Comparison of ENCODE assay signal across 21 cellular contexts in genomic region chr5:93902288-93902687, GRCh38.
DNase-seq lines count a peak whose midpoint lies in the region; ATAC-seq, FAIRE-seq and TF ChIP-seq lines count a peak whose summit lies in the region.
"Had no signal": no experiment of that assay in that cellular context is flagged by ENCODE, and none has a peak within 500 bp of the region (broad histone marks: within the 10 kb centered on the region; RNA-seq: fewer than 3 reads in every experiment).

No MANE protein-coding gene starts in this region.

- no peak overlapping the region for H3K27ac ChIP-seq in HEK293 (ENCODE audit: extremely low read depth, low read depth, low read length)
- H3K27ac ChIP-seq in OCI-LY7 (ENCODE audit: low read depth, low read length, poor library complexity, severe bottlenecking), result no peak overlapping the region
- H3K27ac ChIP-seq in HepG2 (ENCODE audit: extremely low read length, insufficient read depth, low read length), result peak overlapping the region; percentile 52
- H3K27ac ChIP-seq: SJCRH30 had no signal

- TF ChIP-seq EP300 in HepG2 (IDR thresholded peaks at IDR 0.05; ENCODE audit: low read depth in 2 of 2, low read length in 2 of 2) (no peak), HepG2 (CRISPR knock-in tag; IDR thresholded peaks at IDR 0.05; ENCODE audit: borderline replicate concordance) (no peak)

- intact Hi-C loops in OCI-LY7 (cut with micrococcal nuclease; ENCODE audit: unreplicated experiment) (no loop called here), HepG2 (cut with micrococcal nuclease; ENCODE audit: unreplicated experiment) (loop anchor here (5.0 to 10.0 kb wide), 2 partner anchors 320 to 827 kb away; partner anchors contain the start of genes NR2F1 and NR2F1-AS1), MCF 10A (cut with micrococcal nuclease) (no loop called here)

- POLR2A ChIA-PET in HEK293 (lab: Yijun Ruan, JAX) (no interaction called here), OCI-LY7 (lab: Charles Lee) (no interaction called here), HepG2 (lab: Yijun Ruan, JAX) (no interaction called here), MCF 10A (lab: Yijun Ruan, JAX) (no interaction called here)

- H3K9me3 ChIP-seq in HEK293 (ENCODE audit: control insufficient read depth, insufficient read depth, low read depth, low read length) (no peaks in the 10 kb centered on the region), OCI-LY7 (ENCODE audit: low read length) (no peaks in the 10 kb centered on the region), HepG2 (ENCODE audit: low read length) (no peaks in the 10 kb centered on the region)
- H3K9me3 ChIP-seq: HAP-1, SJCRH30 had no signal

- TSS peak; percentile 25 for BruUV-seq in OCI-LY7 (replicated peaks; lab: Mats Ljungman, UMichigan)
- BruUV-seq in HepG2 (replicated peaks; lab: Mats Ljungman, UMichigan), result no TSS peak
- no TSS peak for BruUV-seq in MCF 10A (replicated peaks; lab: Mats Ljungman, UMichigan)

- H3K79me2 ChIP-seq in OCI-LY7 (ENCODE audit: insufficient read depth, low read depth, low read length), result no peaks in the 10 kb centered on the region
- no peaks in the 10 kb centered on the region for H3K79me2 ChIP-seq in HepG2 (ENCODE audit: insufficient read depth, low read length)

- H2AFZ ChIP-seq in OCI-LY7 (ENCODE audit: low read length) (no peak overlapping the region), HepG2 (ENCODE audit: low read length) (no peak overlapping the region)
- H2AFZ ChIP-seq: GM23338 had no signal

- FAIRE-seq in HepG2 (lab: Jason Lieb, UNC), result no peak

- H3K4me1 ChIP-seq in HEK293 (ENCODE audit: control insufficient read depth, insufficient read depth, low read length) (no peaks in the 10 kb centered on the region), OCI-LY7 (ENCODE audit: insufficient read depth, low read length, poor library complexity, severe bottlenecking) (no peaks in the 10 kb centered on the region), HepG2 (ENCODE audit: insufficient read depth, low read length) (peaks cover 57% of the 10 kb centered on the region)
- H3K4me1 ChIP-seq: SJCRH30 had no signal

- no peaks in the 10 kb centered on the region for H3K27me3 Mint-ChIP-seq in MCF 10A (ENCODE audit: insufficient read depth, unreplicated experiment)
- H3K27me3 Mint-ChIP-seq: CD4-positive, CD25-positive, alpha-beta regulatory T cell; IgD-negative memory B cell; T-helper 17 cell had no signal

- no peaks in the 10 kb centered on the region for H3K27me3 ChIP-seq in HepG2 (ENCODE audit: control insufficient read depth in 1 of 2, insufficient read depth in 2 of 2, low read length in 2 of 2)
- H3K27me3 ChIP-seq: SJCRH30 had no signal

- no peak overlapping the region for H3K9ac ChIP-seq in HepG2 (ENCODE audit: insufficient read depth, low read depth, low read length)

- 19% methylated on average over 2 of the region's 2 CpGs for whole genome bisulfite sequencing in HepG2 (ENCODE audit: low lambda C conversion rate)

- H3K4me3 ChIP-seq in HEK293 (ENCODE audit: low read depth, low read length), result no peak overlapping the region
- H3K4me3 ChIP-seq in OCI-LY7 (ENCODE audit: low read depth, low read length, poor library complexity, severe bottlenecking), result no peak overlapping the region
- peak overlapping the region in 1 of 3 experiments; percentile 16; a peak in 1 of 6 replicates for H3K4me3 ChIP-seq in HepG2 (replicated peaks in 1 of 3; ENCODE audit: insufficient read depth in 1 of 3, low read depth in 2 of 3, low read length in 3 of 3)
- H3K4me3 ChIP-seq: GM23338, HAP-1, SJCRH30 had no signal

- TF ChIP-seq POLR2A in HepG2 (IDR thresholded peaks at IDR 0.05; ENCODE audit: insufficient read depth in 1 of 2, low read depth in 2 of 2, low read length in 2 of 2), result no peak

- ATAC-seq in HepG2, result peak; percentile 91
- ATAC-seq: GM23338, PC-3, Right ventricle myocardium inferior, SK-N-SH treated with all-trans-retinoic acid at 6 μM for 48 hours, T-helper 17 cell had no signal

- H4K20me1 ChIP-seq in OCI-LY7 (ENCODE audit: insufficient read depth, low read length) (0 out of 2 replicates have a peak, but pooled peaks cover 7% of the 10 kb centered on the region), HepG2 (ENCODE audit: insufficient read depth, low read length) (no peaks in the 10 kb centered on the region)

- CTCF ChIA-PET in HEK293 (lab: Yijun Ruan, JAX) (interaction anchor here (1.3 to 1.5 kb wide), 2 partner anchors 9 to 14 kb away, joined by 5 to 6 read pairs; no protein-coding TSS in a partner anchor), OCI-LY7 (lab: Charles Lee; ENCODE audit: unreplicated experiment) (no interaction called here), HepG2 (lab: Yijun Ruan, JAX; ENCODE audit: low intra/inter-chr PET ratio, low total read pairs) (no interaction called here), MCF 10A (lab: Yijun Ruan, JAX) (no interaction called here)

- no peak for TF ChIP-seq RAD21 in HepG2 (CRISPR knock-in tag; IDR thresholded peaks at IDR 0.05)

- H3K36me3 ChIP-seq in HEK293 (ENCODE audit: control insufficient read depth in 2 of 2, insufficient read depth in 1 of 2, low read length in 2 of 2) (no peaks in the 10 kb centered on the region), OCI-LY7 (ENCODE audit: insufficient read depth, low read length) (no peaks in the 10 kb centered on the region), HepG2 (replicated peaks in 1 of 2; ENCODE audit: control insufficient read depth in 1 of 2, insufficient read depth in 2 of 2, low read length in 2 of 2) (no peaks in the 10 kb centered on the region)
- H3K36me3 ChIP-seq: HAP-1, SJCRH30 had no signal

- no peak for TF ChIP-seq CTCF in HEK293 (tag by site-specific recombination; IDR thresholded peaks at IDR 0.05)
- no peak for TF ChIP-seq CTCF in OCI-LY7 (conservative IDR thresholded peaks at IDR 0.05; ENCODE audit: low read length)
- TF ChIP-seq CTCF in HepG2 (CRISPR knock-in tag; IDR thresholded peaks at IDR 0.05), result no peak
- TF ChIP-seq CTCF in MCF 10A (IDR thresholded peaks at IDR 0.05; ENCODE audit: unreplicated experiment), result no peak

- no peak overlapping the region for H3K27ac Mint-ChIP-seq in MCF 10A (ENCODE audit: low read depth, unreplicated experiment)
- H3K27ac Mint-ChIP-seq: CD4-positive, CD25-positive, alpha-beta regulatory T cell; GM23338; IgD-negative memory B cell; T-helper 17 cell had no signal

- in situ Hi-C loops in HepG2 (cut with HindIII; ENCODE audit: extremely low pct_ligation_motif_present, low pct_unique_long_range_greater_than_20kb), result no loop called here

- no peaks in the 10 kb centered on the region for H3K4me1 Mint-ChIP-seq in MCF 10A (ENCODE audit: insufficient read depth, unreplicated experiment)
- H3K4me1 Mint-ChIP-seq: GM23338, IgD-negative memory B cell had no signal

- H3K9me3 Mint-ChIP-seq in MCF 10A (ENCODE audit: unreplicated experiment), result no peaks in the 10 kb centered on the region
- H3K9me3 Mint-ChIP-seq: CD4-positive, CD25-positive, alpha-beta regulatory T cell; GM23338; IgD-negative memory B cell had no signal

- H3K4me3 Mint-ChIP-seq in MCF 10A (ENCODE audit: unreplicated experiment), result no peak overlapping the region
- H3K4me3 Mint-ChIP-seq: CD4-positive, CD25-positive, alpha-beta regulatory T cell; GM23338; IgD-negative memory B cell; T-helper 17 cell had no signal

- DNase-seq in NCI-H2029 (lab: John Stamatoyannopoulos, UW) (peak; percentile 31), NCI-H2029 treated with DMSO at 0.1 percent for 48 hours (lab: John Stamatoyannopoulos, UW) (no peak), OCI-LY7 (ENCODE audit: low spot score) (no peak), HepG2 (ENCODE audit: low spot score) (peak; percentile 76), CD1c-positive myeloid dendritic cell (ENCODE audit: extremely low spot score) (no peak), NCI-H1417 treated with DMSO at 0.1 percent for 48 hours (lab: John Stamatoyannopoulos, UW) (no peak), MCF 10A (ENCODE audit: unreplicated experiment) (no peak)
- DNase-seq: CD4-positive, CD25-positive, alpha-beta regulatory T cell; NCI-H1105 treated with DMSO at 0.1 percent for 48 hours; NCI-H1694 treated with DMSO at 0.1 percent for 48 hours; NCI-H2107; NCI-H510A; PC-3; SJCRH30; T-helper 17 cell had no signal

- no peak overlapping the region for H3K4me2 ChIP-seq in OCI-LY7 (ENCODE audit: low read length)
- peak overlapping the region; percentile 44 for H3K4me2 ChIP-seq in HepG2 (ENCODE audit: low read depth, low read length)
- H3K4me2 ChIP-seq: GM23338 had no signal

- H3K9me2 ChIP-seq in OCI-LY7 (ENCODE audit: insufficient read depth, low read length), result no peaks in the 10 kb centered on the region

- H3K36me3 Mint-ChIP-seq in MCF 10A (ENCODE audit: insufficient read depth, unreplicated experiment), result no peaks in the 10 kb centered on the region
- H3K36me3 Mint-ChIP-seq: CD4-positive, CD25-positive, alpha-beta regulatory T cell; IgD-negative memory B cell had no signal

TF ChIP-seq in HEK293, 187 proteins besides CTCF, POLR2A, EP300 and RAD21:
- TF ChIP-seq SCRT2 (tag by site-specific recombination; IDR thresholded peaks at IDR 0.05) (0 out of 2 replicates have a peak, but pooled peaks have one; percentile 36), ZNF473 (tag by site-specific recombination; IDR thresholded peaks at IDR 0.05) (no peak)

TF ChIP-seq in HepG2, 621 proteins besides CTCF, POLR2A, EP300 and RAD21 (continues in another document):
- no peak for TF ChIP-seq ZBTB1 (CRISPR knock-in tag; IDR thresholded peaks at IDR 0.05; ENCODE audit: borderline replicate concordance)
- no peak for TF ChIP-seq THAP11 (CRISPR knock-in tag; IDR thresholded peaks at IDR 0.05)
- no peak for TF ChIP-seq RFXANK (CRISPR knock-in tag; IDR thresholded peaks at IDR 0.05)
- TF ChIP-seq ZNF124 (CRISPR knock-in tag; IDR thresholded peaks at IDR 0.05), result no peak
- no peak for TF ChIP-seq FOSL2 (CRISPR knock-in tag; IDR thresholded peaks at IDR 0.05)
- TF ChIP-seq ATF5 (CRISPR knock-in tag; IDR thresholded peaks at IDR 0.05; ENCODE audit: low read depth), result no peak
- TF ChIP-seq, protein P1, sequence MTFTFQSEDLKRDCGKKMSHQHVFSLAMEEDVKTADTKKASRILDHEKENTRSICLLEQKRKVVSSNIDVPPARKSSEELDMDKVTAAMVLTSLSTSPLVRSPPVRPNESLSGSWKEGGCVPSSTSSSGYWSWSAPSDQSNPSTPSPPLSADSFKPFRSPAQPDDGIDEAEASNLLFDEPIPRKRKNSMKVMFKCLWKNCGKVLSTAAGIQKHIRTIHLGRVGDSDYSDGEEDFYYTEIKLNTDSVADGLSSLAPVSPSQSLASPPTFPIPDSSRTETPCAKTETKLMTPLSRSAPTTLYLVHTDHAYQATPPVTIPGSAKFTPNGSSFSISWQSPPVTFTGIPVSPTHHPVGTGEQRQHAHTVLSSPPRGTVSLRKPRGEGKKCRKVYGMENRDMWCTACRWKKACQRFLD (CRISPR knock-in tag; IDR thresholded peaks at IDR 0.05; ENCODE audit: borderline replicate concordance), result no peak
- peak; percentile 73 for TF ChIP-seq RFX3 (CRISPR knock-in tag; IDR thresholded peaks at IDR 0.05)

Comparison
In these comparisons a context has a peak if more than half of its experiments do, and no peak if none do; other contexts are left out.
1. DNase-seq: peak in NCI-H2029 (single experiment) and HepG2 (single experiment); none in NCI-H2029 treated with DMSO at 0.1 percent for 48 hours (single experiment), OCI-LY7 (single experiment), CD1c-positive myeloid dendritic cell (single experiment), NCI-H1417 treated with DMSO at 0.1 percent for 48 hours (single experiment) and MCF 10A (single experiment).